ENCODE assay signal across 17 cellular contexts in the genomic region with DNA sequence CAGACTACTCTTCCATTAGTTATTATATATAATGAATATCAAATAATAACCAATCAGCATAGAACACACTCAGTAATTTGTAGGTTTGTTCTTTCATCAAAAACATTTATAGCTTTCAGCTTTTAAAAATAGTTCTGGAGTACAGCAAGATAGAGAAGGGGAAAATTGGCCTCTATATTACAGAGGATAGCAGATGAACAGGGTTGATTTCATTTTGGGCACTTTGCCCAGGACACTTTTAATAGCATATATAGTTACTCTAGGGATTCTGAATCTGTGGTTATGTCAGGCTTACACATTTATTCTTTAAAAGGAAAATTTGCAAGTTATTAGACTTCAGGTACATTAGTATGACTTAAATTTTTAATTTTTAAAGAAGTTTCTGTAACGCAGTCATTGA. TPM values are rescaled to one million over a fixed set of nuclear protein-coding genes. Genes with fewer than 3 reads are reported as not detected.
DNase-seq lines count a peak whose midpoint lies in the region; ATAC-seq and TF ChIP-seq lines count a peak whose summit lies in the region.
"Had no signal": no experiment of that assay in that cellular context is flagged by ENCODE, and none has a peak within 500 bp of the region (broad histone marks: within the 10 kb centered on the region; RNA-seq: fewer than 3 reads in every experiment).

No MANE protein-coding gene starts in this region.

- H3K27me3 ChIP-seq in A673 (replicated peaks; ENCODE audit: insufficient read depth, low read depth, low read length, poor library complexity), result no peaks in the 10 kb centered on the region
- no peaks in the 10 kb centered on the region for H3K27me3 ChIP-seq in heart left ventricle
- no peaks in the 10 kb centered on the region for H3K27me3 ChIP-seq in CD4-positive, alpha-beta memory T cell (ENCODE audit: insufficient read depth, low read length)
- H3K27me3 ChIP-seq: gastroesophageal sphincter, uterus had no signal

- CTCF ChIA-PET in A673 (lab: Charles Lee), result interaction anchor here (0.6 kb wide), 1 partner anchor 254 kb away, joined by 3 read pairs; no protein-coding TSS in a partner anchor
- CTCF ChIA-PET in CD4-positive, alpha-beta memory T cell (lab: Charles Lee; ENCODE audit: partially characterized antibody), result no interaction called here

- 75 to 83% (median 79%) methylated on average over 1 of the region's 1 CpG for WGBS in heart left ventricle, 4 donors

- H3K4me1 ChIP-seq in A673 (ENCODE audit: insufficient read depth, low read length, poor library complexity, severe bottlenecking), result peaks cover 22% of the 10 kb centered on the region
- peaks cover 0 to 39% (median 7%) of the 10 kb centered on the region in 12 donors for H3K4me1 ChIP-seq in heart left ventricle
- H3K4me1 ChIP-seq in CD4-positive, alpha-beta memory T cell (ENCODE audit: insufficient read depth, low read length), result no peaks in the 10 kb centered on the region
- H3K4me1 ChIP-seq: uterus had no signal

- peaks cover 8% of the 10 kb centered on the region for H3K36me3 ChIP-seq in A673 (ENCODE audit: insufficient read depth, low read length, poor library complexity, severe bottlenecking)
- H3K36me3 ChIP-seq in heart left ventricle, result peaks cover 0 to 8% (median 0%) of the 10 kb centered on the region in 9 donors
- no peaks in the 10 kb centered on the region for H3K36me3 ChIP-seq in CD4-positive, alpha-beta memory T cell (ENCODE audit: insufficient read depth, low read length)
- H3K36me3 ChIP-seq: uterus had no signal

- no peaks in the 10 kb centered on the region for H3K4me1 Mint-ChIP-seq in CD4-positive, alpha-beta memory T cell
- no peaks in the 10 kb centered on the region for H3K4me1 Mint-ChIP-seq in naive thymus-derived CD8-positive, alpha-beta T cell
- H3K4me1 Mint-ChIP-seq: activated naive CD4-positive, alpha-beta T cell treated with anti-CD3 and anti-CD28 coated beads, Interleukin-2, amount 50 U/mL, for 24 hours had no signal

- POLR2A ChIA-PET in A673 (lab: Charles Lee; ENCODE audit: low non-redundant PET), result no interaction called here
- POLR2A ChIA-PET in CD4-positive, alpha-beta memory T cell (lab: Charles Lee; ENCODE audit: partially characterized antibody), result no interaction called here
- POLR2A ChIA-PET in naive thymus-derived CD8-positive, alpha-beta T cell (lab: Charles Lee), result no interaction called here

- no peak for TF ChIP-seq POLR2A in heart left ventricle (IDR thresholded peaks at IDR 0.05)

- no TSS peak for BruUV-seq in A673 (replicated peaks; lab: Mats Ljungman, UMichigan)

- peak; percentile 75 for DNase-seq in A673 (ENCODE audit: low spot score)
- peak; percentile 11 for DNase-seq in NCI-H1436 treated with DMSO at 0.1 percent for 48 hours (lab: John Stamatoyannopoulos, UW)
- DNase-seq in heart left ventricle, result peak in 1 of 5 donors; percentile 11
- DNase-seq in CD4-positive, alpha-beta memory T cell, result no peak
- DNase-seq in naive thymus-derived CD8-positive, alpha-beta T cell, result no peak
- DNase-seq: left colon, NCI-H187, uterus had no signal

- no peaks in the 10 kb centered on the region for H3K27me3 Mint-ChIP-seq in CD4-positive, alpha-beta memory T cell
- no peaks in the 10 kb centered on the region for H3K27me3 Mint-ChIP-seq in naive thymus-derived CD8-positive, alpha-beta T cell
- H3K27me3 Mint-ChIP-seq: activated naive CD4-positive, alpha-beta T cell treated with anti-CD3 and anti-CD28 coated beads, Interleukin-2, amount 50 U/mL, for 24 hours had no signal

- ATAC-seq in SK-N-SH treated with all-trans-retinoic acid at 6 μM for 48 hours, result peak; percentile 93
- ATAC-seq in heart left ventricle, result peak; percentile 47 to 73 (median 64)
- no peak for ATAC-seq in HG02938 (IDR thresholded peaks at IDR 0.05; ENCODE audit: unreplicated experiment)
- no peak for ATAC-seq in naive thymus-derived CD8-positive, alpha-beta T cell
- ATAC-seq in HG02970 (IDR thresholded peaks at IDR 0.05; ENCODE audit: low FRiP score, unreplicated experiment), result no peak
- ATAC-seq: gastroesophageal sphincter, left colon had no signal

- H3K27ac Mint-ChIP-seq in CD4-positive, alpha-beta memory T cell, result no peak overlapping the region
- no peak overlapping the region for H3K27ac Mint-ChIP-seq in naive thymus-derived CD8-positive, alpha-beta T cell
- H3K27ac Mint-ChIP-seq: activated naive CD4-positive, alpha-beta T cell treated with anti-CD3 and anti-CD28 coated beads, Interleukin-2, amount 50 U/mL, for 24 hours had no signal

- H3K27ac ChIP-seq in A673 (ENCODE audit: low read depth, low read length, poor library complexity, severe bottlenecking), result no peak overlapping the region
- H3K27ac ChIP-seq in heart left ventricle, result peak overlapping the region in 7 of 12 donors; percentile 6 to 57 (median 26)
- H3K27ac ChIP-seq in CD4-positive, alpha-beta memory T cell (ENCODE audit: low read depth, low read length), result no peak overlapping the region
- H3K27ac ChIP-seq: RWPE1, uterus had no signal

- intact Hi-C loops in A673 (cut with micrococcal nuclease; ENCODE audit: unreplicated experiment) (no loop called here), heart left ventricle (cut with DNase I) (loop anchor here in 3 of 10 donors (5.0 to 10.0 kb wide), 3 partner anchors 68 to 72 kb away; no protein-coding TSS in a partner anchor)
- intact Hi-C loops in CD4-positive, alpha-beta memory T cell (cut with micrococcal nuclease), result no loop called here

- no peaks in the 10 kb centered on the region for H3K36me3 Mint-ChIP-seq in CD4-positive, alpha-beta memory T cell
- H3K36me3 Mint-ChIP-seq in naive thymus-derived CD8-positive, alpha-beta T cell, result no peaks in the 10 kb centered on the region
- H3K36me3 Mint-ChIP-seq: activated naive CD4-positive, alpha-beta T cell treated with anti-CD3 and anti-CD28 coated beads, Interleukin-2, amount 50 U/mL, for 24 hours had no signal

- no peak for TF ChIP-seq CTCF in A673 (conservative IDR thresholded peaks at IDR 0.05; ENCODE audit: low read depth, low read length)
- no peak for TF ChIP-seq CTCF in heart left ventricle (IDR thresholded peaks at IDR 0.05)

- H3K9me3 ChIP-seq in A673 (ENCODE audit: low read depth, low read length, poor library complexity, severe bottlenecking), result no peaks in the 10 kb centered on the region
- no peaks in the 10 kb centered on the region for H3K9me3 ChIP-seq in heart left ventricle
- H3K9me3 ChIP-seq in CD4-positive, alpha-beta memory T cell (ENCODE audit: control insufficient read depth in 1 of 2, low read length in 2 of 2), result no peaks in the 10 kb centered on the region
- H3K9me3 ChIP-seq: gastroesophageal sphincter, HAP-1, uterus had no signal

- H3K4me3 ChIP-seq in A673 (ENCODE audit: low read depth, low read length, poor library complexity, severe bottlenecking), result no peak overlapping the region
- H3K4me3 ChIP-seq in heart left ventricle, result no peak overlapping the region
- no peak overlapping the region for H3K4me3 ChIP-seq in CD4-positive, alpha-beta memory T cell (ENCODE audit: low read length in 2 of 2)
- H3K4me3 ChIP-seq: coronary artery, gastroesophageal sphincter, HAP-1, uterus had no signal

- no peak overlapping the region for H3K4me3 Mint-ChIP-seq in CD4-positive, alpha-beta memory T cell
- H3K4me3 Mint-ChIP-seq in naive thymus-derived CD8-positive, alpha-beta T cell, result no peak overlapping the region
- H3K4me3 Mint-ChIP-seq: activated naive CD4-positive, alpha-beta T cell treated with anti-CD3 and anti-CD28 coated beads, Interleukin-2, amount 50 U/mL, for 24 hours; neural crest cell had no signal

- H3K9me3 Mint-ChIP-seq in CD4-positive, alpha-beta memory T cell, result no peaks in the 10 kb centered on the region
- H3K9me3 Mint-ChIP-seq in naive thymus-derived CD8-positive, alpha-beta T cell, result no peaks in the 10 kb centered on the region
- H3K9me3 Mint-ChIP-seq: activated naive CD4-positive, alpha-beta T cell treated with anti-CD3 and anti-CD28 coated beads, Interleukin-2, amount 50 U/mL, for 24 hours; neural crest cell had no signal

TF ChIP-seq in SK-N-SH treated with all-trans-retinoic acid at 6 μM for 48 hours, 23 proteins besides CTCF, POLR2A, EP300 and RAD21:
- TF ChIP-seq TOX (CRISPR knock-in tag; IDR thresholded peaks at IDR 0.05; ENCODE audit: borderline replicate concordance), result no peak
- peak; percentile 77 for TF ChIP-seq ISL1 (CRISPR knock-in tag; IDR thresholded peaks at IDR 0.05)

RNA-seq across cellular contexts. Expression of a gene that starts 52.6 kb away (rescaled TPM):
- total RNA-seq in A673 (2021) (32.9 and 37.3 TPM in 2 replicates), heart left ventricle (1 to 10 TPM; 6.1 to 9.8 (median 8.9) TPM)
- polyA plus RNA-seq in heart left ventricle, result 1 to 10 TPM; 4.3 to 6.7 TPM
- 1 to 10 TPM; 1.1 to 1.3 TPM for total RNA-seq in CD4-positive, alpha-beta memory T cell
- 1 to 10 TPM in 1 of 2 donors, under 1 TPM in 1; 0.57 to 1.2 TPM for polyA plus RNA-seq in CD4-positive, alpha-beta memory T cell
- total RNA-seq in naive thymus-derived CD8-positive, alpha-beta T cell, result 1 to 10 TPM; 2.3 to 2.5 TPM
- polyA plus RNA-seq in naive thymus-derived CD8-positive, alpha-beta T cell, result under 1 TPM; 0.45 to 0.82 (median 0.56) TPM

Comparison
In these comparisons a context has a peak if more than half of its experiments do, and no peak if none do; other contexts are left out.
1. DNase-seq: peak in A673 (single experiment) and NCI-H1436 treated with DMSO at 0.1 percent for 48 hours (single experiment); none in CD4-positive, alpha-beta memory T cell (0 of 5) and naive thymus-derived CD8-positive, alpha-beta T cell (0 of 10).
2. H3K27ac ChIP-seq: peak in heart left ventricle (7 of 12); none in A673 (single experiment) and CD4-positive, alpha-beta memory T cell (single experiment).
3. ATAC-seq: peak in SK-N-SH treated with all-trans-retinoic acid at 6 μM for 48 hours (single experiment) and heart left ventricle (4 of 4); none in HG02938 (single experiment), naive thymus-derived CD8-positive, alpha-beta T cell (0 of 2) and HG02970 (single experiment).